In genomic region chr3:192869131-192870027, GRCh38 we compare ENCODE assay signal across 12 cellular contexts. TPM values are rescaled to one million over a fixed set of nuclear protein-coding genes. Genes with fewer than 3 reads are reported as not detected.
DNase-seq lines count a peak whose midpoint lies in the region; ATAC-seq and TF ChIP-seq lines count a peak whose summit lies in the region.
"Had no signal": no experiment of that assay in that cellular context is flagged by ENCODE, and none has a peak within 500 bp of the region (broad histone marks: within the 10 kb centered on the region; RNA-seq: fewer than 3 reads in every experiment).

No MANE protein-coding gene starts in this region.

- H3K9me3 ChIP-seq in SJSA1 (replicated peaks): no peaks in the 10 kb centered on the region
- H3K9me3 ChIP-seq in osteoblast (ENCODE audit: low read depth, low read length): no peaks in the 10 kb centered on the region

- no peak for TF ChIP-seq CTCF in foreskin fibroblast (IDR thresholded peaks at IDR 0.05; ENCODE audit: low read depth, low read length)
- no peak for TF ChIP-seq CTCF in osteoblast (IDR thresholded peaks at IDR 0.05; ENCODE audit: extremely low read depth, low read depth, low read length)

- no peak overlapping the region for H3K4me3 ChIP-seq in SJSA1
- H3K4me3 ChIP-seq in foreskin fibroblast (ENCODE audit: low read depth in 1 of 2, low read length in 2 of 2): no peak overlapping the region
- H3K4me3 ChIP-seq in osteoblast (ENCODE audit: insufficient read depth, low read length): no peak overlapping the region

- peaks cover 14% of the 10 kb centered on the region for H3K4me1 ChIP-seq in SJSA1 (replicated peaks)
- peaks cover 13% of the 10 kb centered on the region for H3K4me1 ChIP-seq in osteoblast (ENCODE audit: insufficient read depth, low read length)

- H3K27me3 ChIP-seq in SJSA1 (replicated peaks) (no peaks in the 10 kb centered on the region), osteoblast (ENCODE audit: insufficient read depth, low read length) (no peaks in the 10 kb centered on the region)

- peaks cover 2% of the 10 kb centered on the region; the same call in 1 of the 2 replicates for H3K36me3 ChIP-seq in SJSA1
- H3K36me3 ChIP-seq in osteoblast (ENCODE audit: insufficient read depth, low read length): no peaks in the 10 kb centered on the region

- H3K27ac ChIP-seq in SJSA1: peak overlapping the region; percentile 55
- H3K27ac ChIP-seq in osteoblast (ENCODE audit: low read depth, low read length): peak overlapping the region; percentile 40

- ATAC-seq in HG03378 (IDR thresholded peaks at IDR 0.05; ENCODE audit: unreplicated experiment) (no peak), GM19328 (IDR thresholded peaks at IDR 0.05; ENCODE audit: unreplicated experiment) (no peak)

- DNase-seq in EL: peak; percentile 79
- DNase-seq in SJSA1 (ENCODE audit: low read depth in 1 of 2, low spot score in 2 of 2): no peak
- peak; percentile 65 to 73 for DNase-seq in foreskin fibroblast
- DNase-seq in osteoblast (ENCODE audit: insufficient read length, low spot score, missing footprints): peak; percentile 84
- DNase-seq in NCI-H82 treated with DMSO at 0.1 percent for 48 hours (lab: John Stamatoyannopoulos, UW; ENCODE audit: unreplicated experiment): no peak
- no peak for DNase-seq in effector CD8-positive, alpha-beta T cell (lab: John Stamatoyannopoulos, UW)
- DNase-seq: activated CD8-positive, alpha-beta memory T cell treated with anti-CD3 and anti-CD28 coated beads for 24 hours; islet precursor cell; NCI-H526 treated with DMSO at 0.1 percent for 48 hours; nucleus accumbens had no signal

- H4K20me1 ChIP-seq in osteoblast (ENCODE audit: insufficient read depth, low read length): no peaks in the 10 kb centered on the region

- H2AFZ ChIP-seq in osteoblast (ENCODE audit: low read length): peak overlapping the region; percentile 29

- peaks cover 18% of the 10 kb centered on the region for H3K79me2 ChIP-seq in osteoblast (ENCODE audit: insufficient read depth, low read length)

- H3K4me2 ChIP-seq in osteoblast (ENCODE audit: insufficient read depth, low read length): peak overlapping the region; percentile 57

RNA-seq across cellular contexts. Expression of gene MB21D2, which starts 48.3 kb away (rescaled TPM):
- total RNA-seq in SJSA1 (2014; rRNA removed; shearing (Covaris generic)): 18.0 and 22.5 TPM in 2 replicates
- total RNA-seq in osteoblast: 4.7 and 6.5 TPM in 2 replicates

Comparison
In these comparisons a context has a peak if more than half of its experiments do, and no peak if none do; other contexts are left out.
1. DNase-seq: peak in EL (single experiment), foreskin fibroblast (2 of 2) and osteoblast (single experiment); none in SJSA1 (0 of 2), NCI-H82 treated with DMSO at 0.1 percent for 48 hours (single experiment) and effector CD8-positive, alpha-beta T cell (single experiment).